ENCODE assay signal across 8 cellular contexts in genomic region chr11:59669611-59670009, GRCh38. TPM values are rescaled to one million over a fixed set of nuclear protein-coding genes. Genes with fewer than 3 reads are reported as not detected.
DNase-seq lines count a peak whose midpoint lies in the region; ATAC-seq and TF ChIP-seq lines count a peak whose summit lies in the region.

No MANE protein-coding gene starts in this region.

- H3K9me3 ChIP-seq in body of pancreas (no peaks in the 10 kb centered on the region), smooth muscle cell (replicated peaks; ENCODE audit: low read depth) (no peaks in the 10 kb centered on the region)

- H3F3A ChIP-seq in smooth muscle cell (ENCODE audit: low read depth): peaks cover 7% of the 10 kb centered on the region

- H3K27ac Mint-ChIP-seq in IgD-negative memory B cell (peak overlapping the region; percentile 99 to 100 (median 99)), immature natural killer cell (peak overlapping the region; percentile 97 to 99 (median 99))

- peaks cover 17% of the 10 kb centered on the region for H4K20me1 ChIP-seq in smooth muscle cell (ENCODE audit: low read depth)

- H3K9me3 Mint-ChIP-seq in IgD-negative memory B cell: no peaks in the 10 kb centered on the region
- no peaks in the 10 kb centered on the region for H3K9me3 Mint-ChIP-seq in immature natural killer cell

- H3K27me3 Mint-ChIP-seq in IgD-negative memory B cell: no peaks in the 10 kb centered on the region
- H3K27me3 Mint-ChIP-seq in immature natural killer cell (ENCODE audit: low read depth in 3 of 3): peaks cover 7 to 16% (median 8%) of the 10 kb centered on the region in 3 donors

- H3K4me1 ChIP-seq in body of pancreas: peaks cover 30% of the 10 kb centered on the region
- peaks cover 12% of the 10 kb centered on the region for H3K4me1 ChIP-seq in smooth muscle cell (ENCODE audit: low read depth)

- TF ChIP-seq CTCF in GM12865 (IDR thresholded peaks at IDR 0.05; ENCODE audit: insufficient read depth, low read depth, low read length, missing control alignments) (no peak), body of pancreas (IDR thresholded peaks at IDR 0.05) (peak in 1 of 7 experiments; percentile 3), smooth muscle cell (IDR thresholded peaks at IDR 0.05; ENCODE audit: borderline replicate concordance, insufficient read depth, poor library complexity, severe bottlenecking) (no peak)

- H3K4me3 Mint-ChIP-seq in IgD-negative memory B cell (peak overlapping the region; percentile 97 to 100 (median 97)), immature natural killer cell (peak overlapping the region; percentile 95 to 99 (median 99))

- H3K36me3 Mint-ChIP-seq in IgD-negative memory B cell (peaks cover 3% of the 10 kb centered on the region), immature natural killer cell (peaks cover 0 to 12% (median 10%) of the 10 kb centered on the region in 3 donors)

- H3K4me1 Mint-ChIP-seq in IgD-negative memory B cell: peaks cover 22 to 31% (median 25%) of the 10 kb centered on the region in 3 donors
- peaks cover 35 to 45% of the 10 kb centered on the region in 2 donors for H3K4me1 Mint-ChIP-seq in immature natural killer cell

- peak overlapping the region; percentile 97 for H3K4me2 ChIP-seq in smooth muscle cell

- WGBS in body of pancreas, 2 donors: 5 to 12% methylated on average over 8 to 22 of the region's 22 CpGs
- WGBS in smooth muscle cell (ENCODE audit: low lambda C conversion rate): 1% methylated on average over 22 of the region's 22 CpGs

- peak overlapping the region; percentile 98 for H3K9ac ChIP-seq in smooth muscle cell (ENCODE audit: low read depth)

- TF ChIP-seq POLR2A in body of pancreas (IDR thresholded peaks at IDR 0.05): no peak

- intact Hi-C loops in body of pancreas (cut with DNase I): no loop called here

- H3K27ac ChIP-seq in body of pancreas (peak overlapping the region; percentile 85 to 99 (median 94)), smooth muscle cell (ENCODE audit: low read depth) (peak overlapping the region; percentile 100)

- H3K79me2 ChIP-seq in smooth muscle cell (ENCODE audit: low read depth): peaks cover 40% of the 10 kb centered on the region

- DNase-seq in GM12865 (ENCODE audit: low read depth) (no peak), body of pancreas (peak in 1 of 4 donors; percentile 45), immature natural killer cell (no peak), smooth muscle cell (lab: John Stamatoyannopoulos, UW; ENCODE audit: unreplicated experiment) (no peak), RPMI8226 (no peak), NCI-H128 (lab: John Stamatoyannopoulos, UW; ENCODE audit: unreplicated experiment) (no peak)

- H3K27me3 ChIP-seq in body of pancreas (no peaks in the 10 kb centered on the region), smooth muscle cell (ENCODE audit: low read depth) (no peaks in the 10 kb centered on the region)

- H3K4me3 ChIP-seq in GM12865 (ENCODE audit: low read depth, low read length): peak overlapping the region; percentile 85
- H3K4me3 ChIP-seq in body of pancreas: peak overlapping the region; percentile 17 to 50
- H3K4me3 ChIP-seq in smooth muscle cell: peak overlapping the region; percentile 97

- ATAC-seq in body of pancreas: peak; percentile 11
- no peak for ATAC-seq in GM21786 (IDR thresholded peaks at IDR 0.05; ENCODE audit: unreplicated experiment)

- peaks cover 0 to 10% of the 10 kb centered on the region in 2 donors for H3K36me3 ChIP-seq in body of pancreas (replicated peaks in 1 of 2; ENCODE audit: insufficient read depth in 1 of 2, low read depth in 2 of 2)
- peaks cover 5% of the 10 kb centered on the region for H3K36me3 ChIP-seq in smooth muscle cell (ENCODE audit: low read depth)

- H2AFZ ChIP-seq in smooth muscle cell (ENCODE audit: low read depth): peak overlapping the region; percentile 89

RNA-seq across cellular contexts. Expression of gene PATL1, which starts 0.8 kb away (rescaled TPM):
- polyA plus RNA-seq in IgD-negative memory B cell (6.0 TPM), immature natural killer cell (1 to 10 TPM; 2.2 to 6.2 (median 2.4) TPM), smooth muscle cell (16.3 and 16.5 TPM in 2 replicates)
- total RNA-seq in body of pancreas (1 to 10 TPM; 6.5 to 9.6 TPM), smooth muscle cell (18.0 and 35.2 TPM in 2 replicates)

RNA-seq across cellular contexts. Expression of gene OR10V1, which starts 44.0 kb away (rescaled TPM):
- polyA plus RNA-seq in IgD-negative memory B cell (not detected), immature natural killer cell (not detected), smooth muscle cell (not detected in 2 replicates)
- total RNA-seq in body of pancreas (not detected), smooth muscle cell (not detected in 2 replicates)

RNA-seq across cellular contexts. Expression of gene OSBP, which starts 54.0 kb away (rescaled TPM):
- polyA plus RNA-seq in IgD-negative memory B cell: 15.3 TPM
- total RNA-seq in body of pancreas: 10 to 100 TPM; 28.5 to 30.3 TPM
- 10 to 100 TPM; 14.7 to 22.2 (median 19.0) TPM for polyA plus RNA-seq in immature natural killer cell
- 40.0 and 47.2 TPM in 2 replicates for total RNA-seq in smooth muscle cell
- polyA plus RNA-seq in smooth muscle cell: 32.0 and 35.9 TPM in 2 replicates

Comparison
In these comparisons a context has a peak if more than half of its experiments do, and no peak if none do; other contexts are left out.
1. H3K4me3 ChIP-seq: peak in every context shown above with its lines; median percentile 97 in smooth muscle cell; 85 in GM12865; 34 in body of pancreas.